9 cellular contexts compared by ENCODE assay signal in genomic region chr6:56659721-56660373, GRCh38.
A peak's percentile ranks its signal among the peaks of the same experiment; 100 is the strongest.
DNase-seq lines count a peak whose midpoint lies in the region; ATAC-seq and FAIRE-seq lines count a peak whose summit lies in the region.
"Had no signal": no experiment of that assay in that cellular context is flagged by ENCODE, and none has a peak within 500 bp of the region (broad histone marks: within the 10 kb centered on the region; RNA-seq: fewer than 3 reads in every experiment).

No MANE protein-coding gene starts in this region.

- peak; percentile 91 for ATAC-seq in GM18861 (IDR thresholded peaks at IDR 0.05; ENCODE audit: unreplicated experiment)
- peak; percentile 95 for ATAC-seq in GM21737 (IDR thresholded peaks at IDR 0.05; ENCODE audit: unreplicated experiment)
- ATAC-seq in HG03565 (IDR thresholded peaks at IDR 0.05; ENCODE audit: unreplicated experiment) = peak; percentile 80
- no peak for ATAC-seq in effector memory CD8-positive, alpha-beta T cell (replicated peaks)

- DNase-seq in left kidney (ENCODE audit: low read depth, low spot score) (peak; percentile 34), activated gamma-delta T cell treated with Interleukin-2 at 50 U/mL for 16 hours (no peak), urothelium cell line (ENCODE audit: low spot score) (no peak), SKM-1 (lab: John Stamatoyannopoulos, UW; ENCODE audit: unreplicated experiment) (no peak)
- DNase-seq in effector memory CD8-positive, alpha-beta T cell = no peak
- DNase-seq: NCI-H524 had no signal

- no peaks in the 10 kb centered on the region for H3K36me3 Mint-ChIP-seq in effector memory CD8-positive, alpha-beta T cell (ENCODE audit: insufficient read depth)

- no peaks in the 10 kb centered on the region for H3K27me3 Mint-ChIP-seq in effector memory CD8-positive, alpha-beta T cell

- FAIRE-seq in urothelium cell line (lab: Jason Lieb, UNC) = no peak

- no peak overlapping the region for H3K27ac Mint-ChIP-seq in effector memory CD8-positive, alpha-beta T cell

- no peaks in the 10 kb centered on the region for H3K4me1 Mint-ChIP-seq in effector memory CD8-positive, alpha-beta T cell (ENCODE audit: low read depth in 2 of 2)

- H3K9me3 Mint-ChIP-seq in effector memory CD8-positive, alpha-beta T cell = peaks cover 0 to 2% of the 10 kb centered on the region in 2 donors

- H3K4me3 Mint-ChIP-seq in effector memory CD8-positive, alpha-beta T cell = no peak overlapping the region
